Comparison of ENCODE assay signal across 15 cellular contexts in the genomic region with DNA sequence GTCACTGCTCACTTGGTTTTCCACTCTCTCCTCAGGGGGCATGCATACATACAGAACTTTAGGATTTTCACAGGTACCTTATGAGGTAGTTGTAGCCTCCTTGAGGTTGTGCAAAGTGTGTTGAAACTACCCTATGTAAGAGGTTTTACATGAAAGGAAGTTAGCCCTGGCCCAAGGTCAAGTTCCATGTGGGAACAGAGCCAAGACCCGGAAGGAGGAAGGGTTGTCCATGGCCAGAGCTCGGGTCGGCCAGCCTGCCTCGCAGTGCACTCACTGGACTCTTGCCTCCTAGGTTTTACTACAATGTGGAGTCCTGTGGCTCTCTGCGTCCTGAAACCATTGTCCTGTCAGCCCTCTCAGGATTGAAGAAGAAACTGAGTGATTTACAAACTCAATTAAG. TPM values are rescaled to one million over a fixed set of nuclear protein-coding genes. Genes with fewer than 3 reads are reported as not detected.
DNase-seq lines count a peak whose midpoint lies in the region; ATAC-seq, FAIRE-seq and TF ChIP-seq lines count a peak whose summit lies in the region.
"Had no signal": no experiment of that assay in that cellular context is flagged by ENCODE, and none has a peak within 500 bp of the region (broad histone marks: within the 10 kb centered on the region; RNA-seq: fewer than 3 reads in every experiment).

No MANE protein-coding gene starts in this region.

- TF ChIP-seq RAD21 in A549 (conservative IDR thresholded peaks at IDR 0.05 in 1 of 2, IDR thresholded peaks at IDR 0.05 in 1 of 2), result no peak

- intact Hi-C loops in heart right ventricle (cut with DNase I), result no loop called here

- peak overlapping the region; percentile 96 to 98 for H3K27ac ChIP-seq in A549
- peak overlapping the region in 5 of 10 donors; percentile 2 to 53 (median 33) for H3K27ac ChIP-seq in heart right ventricle
- H3K27ac ChIP-seq: neural progenitor cell, suprapubic skin had no signal

- no peak overlapping the region for H3K27ac Mint-ChIP-seq in immature natural killer cell
- H3K27ac Mint-ChIP-seq: neural progenitor cell had no signal

- TF ChIP-seq CTCF in A549 (IDR thresholded peaks at IDR 0.05) (0 out of 3 replicates have a peak, but pooled peaks have one; percentile 6), heart right ventricle (IDR thresholded peaks at IDR 0.05) (peak in 1 of 9 donors; percentile 8), omental fat pad (IDR thresholded peaks at IDR 0.05) (no peak)

- 16% methylated on average over 5 of the region's 5 CpGs for WGBS in A549 (ENCODE audit: missing lambda C conversion rate)
- 7 to 14% methylated on average over 5 of the region's 5 CpGs for WGBS in heart right ventricle, 2 donors

- peak; percentile 34; a peak in 1 of 5 replicates for TF ChIP-seq EP300 in A549 (IDR thresholded peaks at IDR 0.05)

- peaks cover 93% of the 10 kb centered on the region for H3K4me1 ChIP-seq in A549
- H3K4me1 ChIP-seq in heart right ventricle, result peaks cover 10 to 27% (median 16%) of the 10 kb centered on the region in 9 donors

- no peaks in the 10 kb centered on the region for H3K27me3 ChIP-seq in heart right ventricle
- H3K27me3 ChIP-seq: neural progenitor cell, suprapubic skin had no signal

- H3K4me1 Mint-ChIP-seq in immature natural killer cell, result peaks cover 6 to 15% of the 10 kb centered on the region in 2 donors

- DNase-seq in A549 (ENCODE audit: low read depth in 1 of 2, low spot score in 1 of 2) (peak in 1 of 2 experiments; percentile 66), amniotic epithelial cell (ENCODE audit: low read depth) (peak; percentile 83), heart right ventricle (peak; percentile 66 to 76), mucosa of gallbladder (ENCODE audit: low spot score) (peak; percentile 57), omental fat pad (ENCODE audit: low spot score) (no peak), LoVo (ENCODE audit: low spot score) (no peak), immature natural killer cell (no peak)
- DNase-seq in effector CD4-positive, alpha-beta T cell, result no peak
- DNase-seq: DMS 273 treated with DMSO at 0.1 percent for 48 hours; NCI-H1092; stimulated activated CD4-positive, alpha-beta T cell treated with anti-CD3 and anti-CD28 coated beads, Interleukin-12 subunit alpha, Interleukin-12 subunit beta, amount 100 ng/mL, for 4 hours; SW 1271 had no signal

- peaks cover 0 to 98% (median 70%) of the 10 kb centered on the region in 9 donors for H3K36me3 ChIP-seq in heart right ventricle
- H3K36me3 ChIP-seq: neural progenitor cell had no signal

- H3K4me3 Mint-ChIP-seq in immature natural killer cell, result no peak overlapping the region
- H3K4me3 Mint-ChIP-seq: neural progenitor cell had no signal

- peak overlapping the region; percentile 87 for H3K4me2 ChIP-seq in A549
- H3K4me2 ChIP-seq: neural progenitor cell had no signal

- POLR2A ChIA-PET in A549 (lab: Yijun Ruan, JAX), result interaction anchor here (0.6 to 3.0 kb wide), 4 partner anchors 8 to 119 kb away, joined by 6 to 25 read pairs (median 11); partner anchors contain the start of genes CIAPIN1, COQ9 and POLR2C

- H3K9me3 ChIP-seq in A549, result no peaks in the 10 kb centered on the region
- no peaks in the 10 kb centered on the region for H3K9me3 ChIP-seq in heart right ventricle
- H3K9me3 ChIP-seq: suprapubic skin had no signal

- ATAC-seq in A549 (peak in 1 of 2 experiments; percentile 3; a peak in 2 of 6 replicates), heart right ventricle (peak; percentile 29 to 78 (median 68)), omental fat pad (ENCODE audit: low FRiP score) (no peak)

- H3K9me3 Mint-ChIP-seq in immature natural killer cell, result no peaks in the 10 kb centered on the region
- H3K9me3 Mint-ChIP-seq: neural progenitor cell had no signal

- H3K36me3 Mint-ChIP-seq in immature natural killer cell, result peaks cover 0 to 30% (median 13%) of the 10 kb centered on the region in 3 donors

- no peak for TF ChIP-seq POLR2A in A549 (IDR thresholded peaks at IDR 0.05; ENCODE audit: low read length)

- H3K4me3 ChIP-seq in A549, result peak overlapping the region; percentile 26; the same call in 2 of the 3 replicates
- no peak overlapping the region for H3K4me3 ChIP-seq in heart right ventricle
- H3K4me3 ChIP-seq: neural progenitor cell, suprapubic skin had no signal

- FAIRE-seq in A549 (lab: Jason Lieb, UNC), result peak; percentile 68
- FAIRE-seq: keratinocyte had no signal

- H3K27me3 Mint-ChIP-seq in immature natural killer cell (ENCODE audit: low read depth in 3 of 3), result peaks cover 0 to 1% (median 0%) of the 10 kb centered on the region in 3 donors

- CTCF ChIA-PET in A549 (lab: Yijun Ruan, JAX), result interaction anchor here (0.7 to 3.1 kb wide), 10 partner anchors 9 to 52 kb away, joined by 3 to 24 read pairs (median 4); partner anchors contain the start of gene POLR2C

TF ChIP-seq in A549, 52 proteins besides CTCF, POLR2A, EP300 and RAD21 (continues in another document):
- TF ChIP-seq ESRRA (IDR thresholded peaks at IDR 0.05; ENCODE audit: borderline replicate concordance, low read length), result 0 out of 2 replicates have a peak, but pooled peaks have one; percentile 35
- TF ChIP-seq CBX8 (IDR thresholded peaks at IDR 0.05), result no peak
- TF ChIP-seq CEBPB (IDR thresholded peaks at IDR 0.05), result peak in 1 of 2 experiments; percentile 42; a peak in 1 of 4 replicates
- peak in 1 of 2 experiments; percentile 40; a peak in 1 of 5 replicates for TF ChIP-seq JUN (IDR thresholded peaks at IDR 0.05)
- TF ChIP-seq, protein P1, sequence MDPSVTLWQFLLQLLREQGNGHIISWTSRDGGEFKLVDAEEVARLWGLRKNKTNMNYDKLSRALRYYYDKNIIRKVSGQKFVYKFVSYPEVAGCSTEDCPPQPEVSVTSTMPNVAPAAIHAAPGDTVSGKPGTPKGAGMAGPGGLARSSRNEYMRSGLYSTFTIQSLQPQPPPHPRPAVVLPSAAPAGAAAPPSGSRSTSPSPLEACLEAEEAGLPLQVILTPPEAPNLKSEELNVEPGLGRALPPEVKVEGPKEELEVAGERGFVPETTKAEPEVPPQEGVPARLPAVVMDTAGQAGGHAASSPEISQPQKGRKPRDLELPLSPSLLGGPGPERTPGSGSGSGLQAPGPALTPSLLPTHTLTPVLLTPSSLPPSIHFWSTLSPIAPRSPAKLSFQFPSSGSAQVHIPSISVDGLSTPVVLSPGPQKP (IDR thresholded peaks at IDR 0.05; ENCODE audit: low read depth, low read length), result no peak
- TF ChIP-seq RFX5 (IDR thresholded peaks at IDR 0.05), result no peak

RNA-seq across cellular contexts. Expression of gene POLR2C, which starts 8.2 kb away (rescaled TPM):
- polyA plus RNA-seq in A549 (2011; rRNA removed) (229 and 259 TPM in 2 replicates), A549 (2017; fragmentation: RNase III; extraction: RNeasy Plus Mini Kit Qiagen cat#74134 plus additional on column Dnase treatment) (141 to 148 TPM (median 146 TPM) in 3 replicates), heart right ventricle (10 to 100 TPM; 17.9 to 46.6 TPM), immature natural killer cell (10 to 100 TPM; 38.9 to 60.9 (median 41.6) TPM)
- polyA plus RNA-seq in A549 (2012; cell fraction: cytosol; rRNA removed), result 181 and 221 TPM in 2 replicates
- polyA plus RNA-seq in A549 (2012; cell fraction: nucleus; rRNA removed), result 135 and 142 TPM in 2 replicates
- polyA minus RNA-seq in A549 (2011; rRNA and poly(A)+ RNA removed), result 327 and 401 TPM in 2 replicates
- total RNA-seq in heart right ventricle (10 to 100 TPM; 40.2 to 56.7 (median 47.2) TPM), mucosa of gallbladder (65.7 TPM), omental fat pad (10 to 100 TPM; 82.4 to 89.4 (median 85.4) TPM)

RNA-seq across cellular contexts. Expression of gene DOK4, which starts 15.6 kb away (rescaled TPM):
- 85.4 and 93.2 TPM in 2 replicates for polyA plus RNA-seq in A549 (2011; rRNA removed)
- polyA plus RNA-seq in A549 (2012; cell fraction: cytosol; rRNA removed), result 76.5 and 94.3 TPM in 2 replicates
- 99.2 and 102 TPM in 2 replicates for polyA plus RNA-seq in A549 (2012; cell fraction: nucleus; rRNA removed)
- polyA plus RNA-seq in A549 (2017; fragmentation: RNase III; extraction: RNeasy Plus Mini Kit Qiagen cat#74134 plus additional on column Dnase treatment), result 51.9 to 70.3 TPM (median 65.2 TPM) in 3 replicates
- 103 and 109 TPM in 2 replicates for polyA minus RNA-seq in A549 (2011; rRNA and poly(A)+ RNA removed)
- 10 to 100 TPM in 2 of 10 donors, 1 to 10 TPM in 8; 3.6 to 10.7 (median 8.0) TPM for total RNA-seq in heart right ventricle
- polyA plus RNA-seq in heart right ventricle, result 1 to 10 TPM; 5.9 to 9.1 TPM
- 123 TPM for total RNA-seq in mucosa of gallbladder
- total RNA-seq in omental fat pad, result 10 to 100 TPM in 3 of 4 donors, 1 to 10 TPM in 1; 5.9 to 36.3 (median 12.9) TPM
- polyA plus RNA-seq in immature natural killer cell, result 1 to 10 TPM; 2.2 to 3.2 (median 2.8) TPM

RNA-seq across cellular contexts. Expression of gene COQ9, which starts 23.4 kb away (rescaled TPM):
- 109 and 130 TPM in 2 replicates for polyA plus RNA-seq in A549 (2011; rRNA removed)
- 91.1 and 99.7 TPM in 2 replicates for polyA plus RNA-seq in A549 (2012; cell fraction: cytosol; rRNA removed)
- polyA plus RNA-seq in A549 (2012; cell fraction: nucleus; rRNA removed), result 90.2 and 108 TPM in 2 replicates
- polyA plus RNA-seq in A549 (2017; fragmentation: RNase III; extraction: RNeasy Plus Mini Kit Qiagen cat#74134 plus additional on column Dnase treatment), result 46.2 to 48.0 TPM (median 47.2 TPM) in 3 replicates
- 81.0 and 97.4 TPM in 2 replicates for polyA minus RNA-seq in A549 (2011; rRNA and poly(A)+ RNA removed)
- 100 to 1,000 TPM; 135 to 230 (median 207) TPM for total RNA-seq in heart right ventricle
- polyA plus RNA-seq in heart right ventricle, result 100 to 1,000 TPM; 162 to 475 TPM
- total RNA-seq in mucosa of gallbladder, result 79.8 TPM
- 10 to 100 TPM; 30.6 to 60.5 (median 44.7) TPM for total RNA-seq in omental fat pad
- 10 to 100 TPM; 14.6 to 30.3 (median 24.6) TPM for polyA plus RNA-seq in immature natural killer cell

RNA-seq across cellular contexts. Expression of gene CIAPIN1, which starts 23.5 kb away (rescaled TPM):
- polyA plus RNA-seq in A549 (2011; rRNA removed) (101 and 114 TPM in 2 replicates), A549 (2017; fragmentation: RNase III; extraction: RNeasy Plus Mini Kit Qiagen cat#74134 plus additional on column Dnase treatment) (69.1 to 75.0 TPM (median 71.5 TPM) in 3 replicates), heart right ventricle (10 to 100 TPM; 20.1 to 63.0 TPM), immature natural killer cell (10 to 100 TPM; 65.9 to 98.5 (median 68.3) TPM)
- polyA plus RNA-seq in A549 (2012; cell fraction: cytosol; rRNA removed), result 66.5 and 75.6 TPM in 2 replicates
- 49.6 and 75.2 TPM in 2 replicates for polyA plus RNA-seq in A549 (2012; cell fraction: nucleus; rRNA removed)
- polyA minus RNA-seq in A549 (2011; rRNA and poly(A)+ RNA removed), result 49.6 and 60.0 TPM in 2 replicates
- total RNA-seq in heart right ventricle (10 to 100 TPM; 49.6 to 75.1 (median 61.0) TPM), mucosa of gallbladder (45.4 TPM), omental fat pad (10 to 100 TPM; 26.4 to 37.2 (median 32.4) TPM)

Comparison
In these comparisons a context has a peak if more than half of its experiments do, and no peak if none do; other contexts are left out.
1. DNase-seq: peak in amniotic epithelial cell (single experiment), heart right ventricle (2 of 2) and mucosa of gallbladder (single experiment); none in omental fat pad (single experiment), effector CD4-positive, alpha-beta T cell (single experiment), LoVo (single experiment) and immature natural killer cell (0 of 3).